ENCODE assay signal across 24 cellular contexts in the genomic region with DNA sequence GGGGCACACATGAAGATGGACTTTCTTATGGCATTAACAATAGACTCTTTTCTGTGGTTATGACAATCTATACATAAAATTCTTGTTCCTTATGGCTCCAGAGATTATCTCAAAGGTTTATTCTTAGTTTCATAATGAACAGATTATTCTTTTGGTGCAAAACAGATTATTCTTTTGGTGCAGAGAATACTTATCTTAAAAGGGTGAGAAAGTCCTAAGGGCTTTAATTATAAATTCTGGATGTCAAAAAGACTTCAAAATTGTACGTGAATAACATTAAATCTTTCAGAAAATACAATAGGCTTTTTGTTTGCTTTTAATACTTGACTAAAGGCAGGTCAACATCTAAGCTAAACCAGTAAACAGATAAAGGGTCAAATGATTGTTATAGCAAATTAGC.
"Had no signal": no experiment of that assay in that cellular context is flagged by ENCODE, and none has a peak within 500 bp of the region (broad histone marks: within the 10 kb centered on the region; RNA-seq: fewer than 3 reads in every experiment).

No MANE protein-coding gene starts in this region.

- FAIRE-seq: small intestine, urothelium cell line had no signal

- H3K4me1 ChIP-seq: neural progenitor cell, right lobe of liver, sigmoid colon, stomach, thyroid gland, tibial nerve, upper lobe of left lung had no signal

- H3K4me3 ChIP-seq: neural progenitor cell, ovary, psoas muscle, right lobe of liver, sigmoid colon, stomach, thoracic aorta, thyroid gland, tibial nerve, upper lobe of left lung had no signal

- DNase-seq: natural killer cell; occipital lobe; ovary; posterior cingulate gyrus; psoas muscle; right cardiac atrium; right lobe of liver; sigmoid colon; small intestine; stimulated activated CD4-positive, alpha-beta T cell treated with anti-CD3 and anti-CD28 coated beads, Interleukin-15, amount 100 ng/mL, for 24 hours; stimulated activated CD4-positive, alpha-beta T cell treated with anti-CD3 and anti-CD28 coated beads, Interleukin-2, amount 100 ng/mL, for 24 hours; stimulated activated CD4-positive, alpha-beta T cell treated with anti-CD3 and anti-CD28 coated beads, Interleukin-2, amount 100 ng/mL, for 48 hours; stimulated activated CD4-positive, alpha-beta T cell treated with anti-CD3 and anti-CD28 coated beads, Interleukin-4, amount 100 ng/mL, for 24 hours; stimulated activated naive B cell treated with anti-CD40 and anti-IgM and Interleukin-4, amounts not matched to agents 10 μg/mL and 1 μg/mL and 100 μg/mL, for 72 hours; stimulated activated naive CD4-positive, alpha-beta T cell treated with Interleukin-2 at 50 U/mL for 16 hours; stomach; thyroid gland; trophoblast cell; upper lobe of left lung had no signal

- H3K27me3 ChIP-seq: neural progenitor cell, ovary, right lobe of liver, sigmoid colon, stomach, thyroid gland, tibial nerve, upper lobe of left lung had no signal

- H3K9me3 ChIP-seq: ovary, psoas muscle, right lobe of liver, sigmoid colon, stomach, thoracic aorta, thyroid gland, tibial nerve, upper lobe of left lung had no signal

- H3K36me3 ChIP-seq: neural progenitor cell, ovary, thoracic aorta, thyroid gland had no signal

- H3K27ac ChIP-seq: neural progenitor cell, ovary, parathyroid adenoma, psoas muscle, right lobe of liver, sigmoid colon, stomach, thoracic aorta, thyroid gland, tibial nerve, upper lobe of left lung had no signal
